In genomic region chr16:66521951-66522771, GRCh38 we compare ENCODE assay signal across 8 cellular contexts. TPM values are rescaled to one million over a fixed set of nuclear protein-coding genes. Genes with fewer than 3 reads are reported as not detected.
DNase-seq lines count a peak whose midpoint lies in the region; ATAC-seq and TF ChIP-seq lines count a peak whose summit lies in the region.

No MANE protein-coding gene starts in this region.

- TF ChIP-seq EP300 in sigmoid colon (IDR thresholded peaks at IDR 0.05), result no peak

- DNase-seq in ACHN, result peak; percentile 85
- peak; percentile 96 to 98 for DNase-seq in activated CD4-positive, alpha-beta T cell treated with anti-CD3 and anti-CD28 coated beads, Interleukin-2, amount 50 U/mL, for 48 hours
- peak; percentile 68 to 87 (median 85) for DNase-seq in effector memory CD4-positive, alpha-beta T cell
- no peak for DNase-seq in sigmoid colon
- peak; percentile 75 to 82 for DNase-seq in aorta
- DNase-seq in NCI-H1694 treated with DMSO at 0.1 percent for 48 hours (lab: John Stamatoyannopoulos, UW), result no peak

- H3K27me3 ChIP-seq in KMS-11 (ENCODE audit: insufficient read depth, low read depth) (no peaks in the 10 kb centered on the region), sigmoid colon (no peaks in the 10 kb centered on the region), aorta (ENCODE audit: control insufficient read depth in 1 of 2, insufficient read depth in 2 of 2, low read length in 1 of 2) (no peaks in the 10 kb centered on the region)
- H3K27me3 ChIP-seq in effector memory CD4-positive, alpha-beta T cell (replicated peaks; ENCODE audit: control insufficient read depth, insufficient read depth, low read length, poor library complexity, severe bottlenecking), result no peaks in the 10 kb centered on the region

- peak overlapping the region; percentile 92 for H3K4me2 ChIP-seq in KMS-11

- H3K9ac ChIP-seq in KMS-11, result peak overlapping the region; percentile 72

- H3K27ac ChIP-seq in KMS-11 (peak overlapping the region; percentile 97), sigmoid colon (peak overlapping the region; percentile 35 to 63 (median 50)), aorta (ENCODE audit: low read depth in 1 of 2, low read length in 2 of 2) (peak overlapping the region in 1 of 2 donors; percentile 6)
- peak overlapping the region; percentile 77 for H3K27ac ChIP-seq in effector memory CD4-positive, alpha-beta T cell (ENCODE audit: insufficient read depth, low read length, poor library complexity, severe bottlenecking)

- no peak for TF ChIP-seq POLR2A in sigmoid colon (IDR thresholded peaks at IDR 0.05)

- in situ Hi-C loops in ACHN (cut with HindIII; ENCODE audit: low pct_ligation_motif_present, low pct_unique_long_range_greater_than_20kb, low sequenced_read_pairs), result no loop called here

- TF ChIP-seq CTCF in KMS-11 (conservative IDR thresholded peaks at IDR 0.05; ENCODE audit: low read depth, low read length), result no peak
- no peak for TF ChIP-seq CTCF in sigmoid colon (IDR thresholded peaks at IDR 0.05)

- no peaks in the 10 kb centered on the region for H3K79me2 ChIP-seq in KMS-11 (ENCODE audit: insufficient read depth, low read depth)

- H3K4me1 ChIP-seq in KMS-11 (ENCODE audit: low read depth, poor library complexity, severe bottlenecking) (peaks cover 100% of the 10 kb centered on the region), sigmoid colon (peaks cover 0 to 37% (median 22%) of the 10 kb centered on the region in 4 donors), aorta (ENCODE audit: control insufficient read depth in 1 of 2, insufficient read depth in 2 of 2, low read length in 2 of 2) (no peaks in the 10 kb centered on the region)
- H3K4me1 ChIP-seq in effector memory CD4-positive, alpha-beta T cell (ENCODE audit: control insufficient read depth, insufficient read depth, low read length, poor library complexity, severe bottlenecking), result peaks cover 73% of the 10 kb centered on the region

- H3K9me3 ChIP-seq in effector memory CD4-positive, alpha-beta T cell (ENCODE audit: control insufficient read depth, low read length), result no peaks in the 10 kb centered on the region
- H3K9me3 ChIP-seq in sigmoid colon (no peaks in the 10 kb centered on the region), aorta (ENCODE audit: control insufficient read depth, low read length) (no peaks in the 10 kb centered on the region)

- no peaks in the 10 kb centered on the region for H4K20me1 ChIP-seq in KMS-11 (ENCODE audit: insufficient read depth)

- intact Hi-C loops in sigmoid colon (cut with DNase I) (no loop called here), aorta (cut with DNase I) (no loop called here)

- no peaks in the 10 kb centered on the region for H3K36me3 ChIP-seq in KMS-11 (ENCODE audit: insufficient read depth)
- H3K36me3 ChIP-seq in effector memory CD4-positive, alpha-beta T cell (ENCODE audit: control insufficient read depth, insufficient read depth, low read length), result no peaks in the 10 kb centered on the region
- peaks cover 9 to 37% (median 14%) of the 10 kb centered on the region in 4 donors for H3K36me3 ChIP-seq in sigmoid colon
- peaks cover 0 to 3% of the 10 kb centered on the region in 2 donors for H3K36me3 ChIP-seq in aorta (ENCODE audit: control insufficient read depth in 1 of 2, insufficient read depth in 2 of 2, low read length in 1 of 2)

- WGBS in sigmoid colon, 2 donors, result 58 to 81% methylated on average over 17 of the region's 17 CpGs
- WGBS in aorta, 2 donors, result 78 to 82% methylated on average over 17 of the region's 17 CpGs

- peak; percentile 63 for ATAC-seq in GM21390 (IDR thresholded peaks at IDR 0.05; ENCODE audit: unreplicated experiment)
- ATAC-seq in aorta (ENCODE audit: low FRiP score), result no peak

- peak overlapping the region; percentile 4; the same call in 1 of the 2 replicates for H2AFZ ChIP-seq in KMS-11 (ENCODE audit: low read depth)

- H3K4me3 ChIP-seq in KMS-11 (IDR thresholded peaks at IDR 0.05; ENCODE audit: insufficient read depth, low read depth, low read length) (no peak overlapping the region), sigmoid colon (no peak overlapping the region), aorta (ENCODE audit: low read length in 2 of 2) (no peak overlapping the region)
- H3K4me3 ChIP-seq in effector memory CD4-positive, alpha-beta T cell (ENCODE audit: insufficient read depth, low read depth, low read length, poor library complexity, severe bottlenecking), result peak overlapping the region; percentile 19

RNA-seq across cellular contexts. Expression of gene TK2, which starts 27.8 kb away (rescaled TPM):
- total RNA-seq in sigmoid colon, result 10 to 100 TPM; 17.6 to 32.7 (median 22.2) TPM
- polyA plus RNA-seq in sigmoid colon, result 10 to 100 TPM in 2 of 3 donors, 1 to 10 TPM in 1; 9.6 to 15.0 (median 11.6) TPM
- total RNA-seq in aorta, result 10 to 100 TPM; 27.4 to 43.4 TPM
- 10 to 100 TPM; 18.9 to 30.3 TPM for polyA plus RNA-seq in aorta

RNA-seq across cellular contexts. Expression of gene CKLF, which starts 30.2 kb away (rescaled TPM):
- total RNA-seq in sigmoid colon (10 to 100 TPM; 24.1 to 53.6 (median 37.3) TPM), aorta (10 to 100 TPM; 23.4 to 44.4 TPM)
- polyA plus RNA-seq in sigmoid colon (10 to 100 TPM; 40.2 to 57.4 (median 48.6) TPM), aorta (10 to 100 TPM; 19.9 to 45.0 TPM)

RNA-seq across cellular contexts. Expression of gene CMTM1, which starts 44.1 kb away (rescaled TPM):
- total RNA-seq in sigmoid colon (1 to 10 TPM in 3 of 4 donors, under 1 TPM in 1; 0.71 to 3.0 (median 1.6) TPM), aorta (1 to 10 TPM; 1.7 to 7.3 TPM)
- polyA plus RNA-seq in sigmoid colon (under 1 TPM in 1 of 3 donors, not detected in 2; 0.85 TPM), aorta (1 to 10 TPM in 1 of 2 donors, not detected in 1; 2.6 TPM)

RNA-seq across cellular contexts. Expression of gene CMTM2, which starts 57.1 kb away (rescaled TPM):
- total RNA-seq in sigmoid colon (under 1 TPM in 1 of 4 donors, not detected in 3; 0.33 TPM), aorta (1 to 10 TPM in 1 of 2 donors, not detected in 1; 1.3 TPM)
- polyA plus RNA-seq in sigmoid colon (not detected), aorta (not detected)

Comparison
In these comparisons a context has a peak if more than half of its experiments do, and no peak if none do; other contexts are left out.
1. DNase-seq: peak in ACHN (single experiment), activated CD4-positive, alpha-beta T cell treated with anti-CD3 and anti-CD28 coated beads, Interleukin-2, amount 50 U/mL, for 48 hours (2 of 2), effector memory CD4-positive, alpha-beta T cell (3 of 3) and aorta (2 of 2); none in sigmoid colon (single experiment) and NCI-H1694 treated with DMSO at 0.1 percent for 48 hours (single experiment).